8 cellular contexts compared by ENCODE assay signal in the genomic region with DNA sequence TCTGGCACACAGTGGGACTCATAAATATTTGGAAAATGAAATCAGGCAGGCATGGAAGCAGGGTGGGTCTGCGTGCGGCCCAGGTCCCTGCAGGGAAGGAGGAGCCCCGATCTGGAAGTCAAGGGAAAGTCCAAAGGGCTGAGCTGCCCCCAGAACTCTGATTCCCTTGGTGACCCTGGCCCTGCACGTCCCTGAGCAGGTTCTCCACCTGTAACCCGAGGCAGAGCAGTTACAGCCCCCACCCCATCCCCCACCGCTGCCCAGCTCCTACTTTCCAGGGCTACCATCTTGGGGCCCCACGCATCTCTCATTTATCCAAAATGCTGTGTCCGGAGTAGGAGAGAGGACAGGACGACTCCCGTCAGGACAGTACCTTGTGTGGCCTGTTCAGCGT. TPM values are rescaled to one million over a fixed set of nuclear protein-coding genes. Genes with fewer than 3 reads are reported as not detected.
DNase-seq lines count a peak whose midpoint lies in the region; ATAC-seq and TF ChIP-seq lines count a peak whose summit lies in the region.

No MANE protein-coding gene starts in this region.

- H3K9me3 Mint-ChIP-seq in activated CD8-positive, alpha-beta T cell treated with anti-CD3 and anti-CD28 coated beads for 36 hours: no peaks in the 10 kb centered on the region

- no peaks in the 10 kb centered on the region for H3K27me3 Mint-ChIP-seq in activated CD8-positive, alpha-beta T cell treated with anti-CD3 and anti-CD28 coated beads for 36 hours

- H3K27ac Mint-ChIP-seq in activated CD8-positive, alpha-beta T cell treated with anti-CD3 and anti-CD28 coated beads for 36 hours: peak overlapping the region; percentile 90

- no peak for TF ChIP-seq CTCF in GM12875 (IDR thresholded peaks at IDR 0.05; ENCODE audit: borderline replicate concordance, insufficient read depth, low read depth, low read length)
- no peak for TF ChIP-seq CTCF in activated CD8-positive, alpha-beta T cell treated with anti-CD3 and anti-CD28 coated beads for 36 hours (IDR thresholded peaks at IDR 0.05)
- TF ChIP-seq CTCF in foreskin fibroblast (IDR thresholded peaks at IDR 0.05; ENCODE audit: low read depth, low read length): no peak

- peak overlapping the region; percentile 88 for H3K4me3 Mint-ChIP-seq in activated CD8-positive, alpha-beta T cell treated with anti-CD3 and anti-CD28 coated beads for 36 hours

- no peak for ATAC-seq in activated CD8-positive, alpha-beta T cell treated with anti-CD3 and anti-CD28 coated beads for 36 hours
- ATAC-seq in HG02678 (IDR thresholded peaks at IDR 0.05; ENCODE audit: unreplicated experiment) (no peak), sciatic nerve (no peak)

- intact Hi-C loops in activated CD8-positive, alpha-beta T cell treated with anti-CD3 and anti-CD28 coated beads for 36 hours (cut with micrococcal nuclease): loop anchor here (5.0 kb wide), 1 partner anchor 45 kb away; no protein-coding TSS in a partner anchor
- intact Hi-C loops in sciatic nerve (cut with DNase I): no loop called here

- H3K4me3 ChIP-seq in GM12875 (ENCODE audit: low read depth, low read length) (peak overlapping the region; percentile 8), foreskin fibroblast (ENCODE audit: low read depth in 1 of 2, low read length in 2 of 2) (peak overlapping the region; percentile 90 to 91), skin epidermis (peak overlapping the region in 6 of 7 experiments; percentile 53 to 83 (median 76))

- peak overlapping the region in 20 of 21 experiments; percentile 31 to 95 (median 86) for H3K27ac ChIP-seq in skin epidermis

- peaks cover 53% of the 10 kb centered on the region for H3K36me3 Mint-ChIP-seq in activated CD8-positive, alpha-beta T cell treated with anti-CD3 and anti-CD28 coated beads for 36 hours (ENCODE audit: low read depth)

- POLR2A ChIA-PET in activated CD8-positive, alpha-beta T cell treated with anti-CD3 and anti-CD28 coated beads for 36 hours (lab: Charles Lee): interaction anchor here (0.8 to 5.2 kb wide), 11 partner anchors 11 to 170 kb away, joined by 3 to 59 read pairs (median 8); a partner anchor contains a TSS

- peak; percentile 53 for DNase-seq in activated CD8-positive, alpha-beta T cell treated with anti-CD3 and anti-CD28 coated beads for 36 hours
- no peak for DNase-seq in foreskin fibroblast
- no peak for DNase-seq in sciatic nerve (ENCODE audit: low spot score)
- no peak for DNase-seq in Ammon's horn (ENCODE audit: low spot score)
- DNase-seq in H4 (ENCODE audit: low spot score): no peak

- CTCF ChIA-PET in activated CD8-positive, alpha-beta T cell treated with anti-CD3 and anti-CD28 coated beads for 36 hours (lab: Charles Lee): interaction anchor here (0.8 to 5.0 kb wide), 11 partner anchors 11 to 61 kb away, joined by 3 to 66 read pairs (median 22); a partner anchor contains a TSS

- peaks cover 71% of the 10 kb centered on the region for H3K4me1 Mint-ChIP-seq in activated CD8-positive, alpha-beta T cell treated with anti-CD3 and anti-CD28 coated beads for 36 hours (ENCODE audit: low read depth)

RNA-seq across cellular contexts. Expression of a gene that starts 2.1 kb away (rescaled TPM):
- 10 to 100 TPM; 30.4 to 31.7 TPM for total RNA-seq in activated CD8-positive, alpha-beta T cell treated with anti-CD3 and anti-CD28 coated beads for 36 hours
- 30.4 TPM for total RNA-seq in sciatic nerve
- 9.2 and 9.9 TPM in 2 replicates for total RNA-seq in H4 (2014; rRNA removed; shearing (Covaris generic))

RNA-seq across cellular contexts. Expression of a gene that starts 47.7 kb away (rescaled TPM):
- total RNA-seq in activated CD8-positive, alpha-beta T cell treated with anti-CD3 and anti-CD28 coated beads for 36 hours: 10 to 100 TPM; 33.3 to 36.6 TPM
- 30.9 TPM for total RNA-seq in sciatic nerve
- 28.4 and 31.7 TPM in 2 replicates for total RNA-seq in H4 (2014; rRNA removed; shearing (Covaris generic))

Comparison
In these comparisons a context has a peak if more than half of its experiments do, and no peak if none do; other contexts are left out.
1. H3K4me3 ChIP-seq: peak in every context shown above with its lines; median percentile 90 in foreskin fibroblast; 76 in skin epidermis; 8 in GM12875.